8 cellular contexts compared by ENCODE assay signal in genomic region chr9:35510745-35511428, GRCh38. TPM values are rescaled to one million over a fixed set of nuclear protein-coding genes. Genes with fewer than 3 reads are reported as not detected.
DNase-seq lines count a peak whose midpoint lies in the region; ATAC-seq and TF ChIP-seq lines count a peak whose summit lies in the region.

No MANE protein-coding gene starts in this region.

- H3K36me3 ChIP-seq in skeletal muscle satellite cell (ENCODE audit: insufficient read depth, low read length), result peaks cover 22% of the 10 kb centered on the region

- in situ Hi-C loops in astrocyte of the cerebellum (cut with HindIII; ENCODE audit: low sequenced_read_pairs), result no loop called here

- no peaks in the 10 kb centered on the region for H3K27me3 ChIP-seq in skeletal muscle satellite cell (ENCODE audit: control insufficient read depth, insufficient read depth, low read length)

- H3K9me3 ChIP-seq in skeletal muscle satellite cell (replicated peaks; ENCODE audit: low read length), result peaks cover 3% of the 10 kb centered on the region

- H3K4me3 ChIP-seq in astrocyte of the cerebellum (ENCODE audit: low read depth, low read length) (no peak overlapping the region), skeletal muscle satellite cell (ENCODE audit: low read length) (peak overlapping the region; percentile 42)

- peak; percentile 6 for TF ChIP-seq CTCF in GM12873 (IDR thresholded peaks at IDR 0.05; ENCODE audit: insufficient read depth, low read depth, low read length, missing control alignments)
- no peak for TF ChIP-seq CTCF in astrocyte of the cerebellum (IDR thresholded peaks at IDR 0.05; ENCODE audit: low read depth, low read length, missing control alignments)

- H3K4me1 ChIP-seq in skeletal muscle satellite cell (ENCODE audit: control insufficient read depth, insufficient read depth, low read length), result peaks cover 67% of the 10 kb centered on the region

- ATAC-seq in HG03135 (IDR thresholded peaks at IDR 0.05; ENCODE audit: unreplicated experiment), result no peak

- H3K9ac ChIP-seq in skeletal muscle satellite cell (ENCODE audit: low read depth, low read length), result peak overlapping the region; percentile 59

- DNase-seq in astrocyte of the cerebellum (ENCODE audit: low read depth) (peak; percentile 85), hepatic stellate cell (ENCODE audit: low spot score) (peak; percentile 52), NCI-H2029 treated with DMSO at 0.1 percent for 48 hours (lab: John Stamatoyannopoulos, UW) (no peak), NCI-H1930 (lab: John Stamatoyannopoulos, UW) (no peak), putamen (ENCODE audit: low spot score) (no peak)

- H3K4me2 ChIP-seq in skeletal muscle satellite cell (ENCODE audit: low read length), result peak overlapping the region; percentile 50

RNA-seq across cellular contexts. Expression of gene RUSC2, which starts 21.0 kb away (rescaled TPM):
- total RNA-seq in skeletal muscle satellite cell (2012; rRNA removed), result 19.5 and 22.5 TPM in 2 replicates

Comparison
In these comparisons a context has a peak if more than half of its experiments do, and no peak if none do; other contexts are left out.
1. DNase-seq: peak in astrocyte of the cerebellum (single experiment) and hepatic stellate cell (single experiment); none in NCI-H2029 treated with DMSO at 0.1 percent for 48 hours (single experiment), NCI-H1930 (0 of 2) and putamen (single experiment).